8 cellular contexts compared by ENCODE assay signal in the genomic region with DNA sequence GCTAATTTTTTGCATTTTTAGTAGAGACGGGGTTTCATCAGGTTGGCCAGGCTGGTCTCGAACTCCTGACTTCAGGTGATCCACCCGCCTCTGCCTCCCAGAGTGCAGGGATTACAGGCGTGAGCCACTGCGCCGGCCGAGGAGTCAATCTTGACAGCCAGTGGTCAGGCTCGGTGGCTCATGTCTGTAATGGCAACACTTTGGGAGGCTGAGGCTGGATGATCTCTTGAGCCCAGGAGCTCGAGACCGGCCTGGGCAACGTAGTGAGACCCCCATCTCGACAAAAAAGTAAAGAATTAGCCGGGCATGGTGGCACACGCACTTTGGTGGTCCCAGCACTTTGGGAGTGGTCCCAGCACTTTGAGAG. TPM values are rescaled to one million over a fixed set of nuclear protein-coding genes. Genes with fewer than 3 reads are reported as not detected.
DNase-seq lines count a peak whose midpoint lies in the region; ATAC-seq and TF ChIP-seq lines count a peak whose summit lies in the region.

No MANE protein-coding gene starts in this region.

- H3K9me3 Mint-ChIP-seq in CD8-positive, alpha-beta T cell = no peaks in the 10 kb centered on the region
- no peaks in the 10 kb centered on the region for H3K9me3 Mint-ChIP-seq in endothelial cell (ENCODE audit: unreplicated experiment)

- intact Hi-C loops in CD8-positive, alpha-beta T cell (cut with DNase I, micrococcal nuclease) = loop anchor here (1.0 to 5.0 kb wide), 2 partner anchors 18 to 126 kb away; partner anchors contain the start of gene SOCS3 (in 2 of the 2)

- H2AFZ ChIP-seq in neuronal stem cell (ENCODE audit: low read length) = peak overlapping the region; percentile 84

- H3K4me3 Mint-ChIP-seq in CD8-positive, alpha-beta T cell = peak overlapping the region; percentile 95
- H3K4me3 Mint-ChIP-seq in endothelial cell (ENCODE audit: unreplicated experiment) = no peak overlapping the region

- no peak overlapping the region for H3K14ac ChIP-seq in neuronal stem cell (ENCODE audit: low read length)

- no peaks in the 10 kb centered on the region for H3K27me3 Mint-ChIP-seq in CD8-positive, alpha-beta T cell (ENCODE audit: low read depth)
- peaks cover 3% of the 10 kb centered on the region for H3K27me3 Mint-ChIP-seq in endothelial cell (ENCODE audit: unreplicated experiment)

- H3K18ac ChIP-seq in neuronal stem cell (ENCODE audit: low read length) = peak overlapping the region; percentile 95

- peak overlapping the region; percentile 64 for H3K27ac ChIP-seq in CD8-positive, alpha-beta T cell (ENCODE audit: low read depth, low read length)
- H3K27ac ChIP-seq in Peyer's patch (peak overlapping the region; percentile 80 to 94 (median 90)), neuronal stem cell (replicated peaks; ENCODE audit: low read length) (peak overlapping the region; percentile 24)

- CTCF ChIA-PET in CD8-positive, alpha-beta T cell (lab: Charles Lee) = interaction anchor here (1.0 to 2.0 kb wide), 5 partner anchors 9 to 127 kb away, joined by 3 to 7 read pairs (median 5); no protein-coding TSS in a partner anchor

- H2AK5ac ChIP-seq in neuronal stem cell (ENCODE audit: low read depth, low read length) = peak overlapping the region; percentile 91

- H3K36me3 ChIP-seq in CD8-positive, alpha-beta T cell (ENCODE audit: insufficient read depth, low read length) = no peaks in the 10 kb centered on the region
- H3K36me3 ChIP-seq in Peyer's patch = no peaks in the 10 kb centered on the region
- peaks cover 0 to 28% of the 10 kb centered on the region in 2 donors for H3K36me3 ChIP-seq in neuronal stem cell (replicated peaks in 1 of 2; ENCODE audit: control insufficient read depth in 2 of 2, insufficient read depth in 2 of 2, low read length in 2 of 2)

- H3K79me1 ChIP-seq in neuronal stem cell (ENCODE audit: low read depth, low read length) = peaks cover 14% of the 10 kb centered on the region

- H3K23ac ChIP-seq in neuronal stem cell (ENCODE audit: low read depth, low read length, poor library complexity) = peak overlapping the region; percentile 50

- peak overlapping the region; percentile 77 for H2BK5ac ChIP-seq in neuronal stem cell (ENCODE audit: low read length)

- peak overlapping the region; percentile 91 for H3K4me3 ChIP-seq in CD8-positive, alpha-beta T cell (ENCODE audit: low read depth, low read length)
- H3K4me3 ChIP-seq in Peyer's patch (peak overlapping the region; percentile 79 to 98 (median 95)), neuronal stem cell (ENCODE audit: low read length in 2 of 2) (no peak overlapping the region)

- peaks cover 36% of the 10 kb centered on the region for H3K4me1 Mint-ChIP-seq in CD8-positive, alpha-beta T cell (ENCODE audit: low read depth)
- peaks cover 69% of the 10 kb centered on the region for H3K4me1 Mint-ChIP-seq in endothelial cell (ENCODE audit: unreplicated experiment)

- WGBS in neuronal stem cell (ENCODE audit: extremely low coverage in 2 of 2, insufficient read length in 2 of 2, insufficient replicate concordance in 1 of 2), 2 donors = no CpG with 5 or more reads among the region's 14 CpGs

- no peak for ATAC-seq in CD8-positive, alpha-beta T cell
- ATAC-seq in HG03460 (IDR thresholded peaks at IDR 0.05; ENCODE audit: unreplicated experiment) = no peak
- ATAC-seq in HG03025 (IDR thresholded peaks at IDR 0.05; ENCODE audit: low FRiP score, unreplicated experiment) = no peak

- H3K27me3 ChIP-seq in CD8-positive, alpha-beta T cell (ENCODE audit: insufficient read depth, low read length) = no peaks in the 10 kb centered on the region
- no peaks in the 10 kb centered on the region for H3K27me3 ChIP-seq in Peyer's patch
- no peaks in the 10 kb centered on the region for H3K27me3 ChIP-seq in neuronal stem cell (ENCODE audit: control insufficient read depth in 3 of 3, insufficient read depth in 3 of 3, low read depth in 1 of 3, low read length in 3 of 3)

- no peak for DNase-seq in CD8-positive, alpha-beta T cell
- DNase-seq in Peyer's patch (no peak), endothelial cell (ENCODE audit: low spot score) (no peak), neuronal stem cell (ENCODE audit: low spot score) (no peak), COLO668 (lab: John Stamatoyannopoulos, UW; ENCODE audit: unreplicated experiment) (no peak), NCI-H510A (lab: John Stamatoyannopoulos, UW) (no peak)

- H3K36me3 Mint-ChIP-seq in CD8-positive, alpha-beta T cell = peaks cover 17% of the 10 kb centered on the region
- H3K36me3 Mint-ChIP-seq in endothelial cell (ENCODE audit: low read depth, unreplicated experiment) = peaks cover 19% of the 10 kb centered on the region

- H4K8ac ChIP-seq in neuronal stem cell (ENCODE audit: low read depth, low read length) = peak overlapping the region; percentile 89

- TF ChIP-seq CTCF in CD8-positive, alpha-beta T cell (IDR thresholded peaks at IDR 0.05) = no peak
- TF ChIP-seq CTCF in Peyer's patch (IDR thresholded peaks at IDR 0.05) (no peak), endothelial cell (IDR thresholded peaks at IDR 0.05; ENCODE audit: unreplicated experiment) (no peak)

- peak overlapping the region; percentile 56 for H4K91ac ChIP-seq in neuronal stem cell (ENCODE audit: low read depth, low read length, poor library complexity)

- no peak for TF ChIP-seq POLR2A in Peyer's patch (IDR thresholded peaks at IDR 0.05)

- H3K4ac ChIP-seq in neuronal stem cell (ENCODE audit: low read length) = peak overlapping the region; percentile 38

- no peak overlapping the region for H3K9ac ChIP-seq in neuronal stem cell (ENCODE audit: low read depth, low read length, poor library complexity)

- peak overlapping the region; percentile 52 for H2BK12ac ChIP-seq in neuronal stem cell (ENCODE audit: low read length)

- H2BK120ac ChIP-seq in neuronal stem cell (ENCODE audit: low read depth, low read length) = peak overlapping the region; percentile 68

- H2BK15ac ChIP-seq in neuronal stem cell (ENCODE audit: low read length) = peak overlapping the region; percentile 91

- H3K4me2 ChIP-seq in neuronal stem cell (ENCODE audit: insufficient read depth, low read length, poor library complexity, severe bottlenecking) = no peak overlapping the region

- H3K27ac Mint-ChIP-seq in CD8-positive, alpha-beta T cell = peak overlapping the region; percentile 73
- H3K27ac Mint-ChIP-seq in endothelial cell (ENCODE audit: unreplicated experiment) = peak overlapping the region; percentile 42

- H3K4me1 ChIP-seq in CD8-positive, alpha-beta T cell (ENCODE audit: insufficient read depth, low read length) = peaks cover 44% of the 10 kb centered on the region
- peaks cover 8 to 41% (median 15%) of the 10 kb centered on the region in 4 donors for H3K4me1 ChIP-seq in Peyer's patch
- H3K4me1 ChIP-seq in neuronal stem cell (ENCODE audit: control insufficient read depth in 2 of 2, insufficient read depth in 1 of 2, low read depth in 1 of 2, low read length in 2 of 2) = peaks cover 29 to 42% of the 10 kb centered on the region in 2 donors

- POLR2A ChIA-PET in CD8-positive, alpha-beta T cell (lab: Charles Lee) = interaction anchor here (0.9 to 2.0 kb wide), 8 partner anchors 8 to 122 kb away, joined by 3 to 5 read pairs (median 4); no protein-coding TSS in a partner anchor

- no peaks in the 10 kb centered on the region for H3K9me3 ChIP-seq in CD8-positive, alpha-beta T cell (ENCODE audit: low read length)
- H3K9me3 ChIP-seq in Peyer's patch = no peaks in the 10 kb centered on the region
- H3K9me3 ChIP-seq in neuronal stem cell (replicated peaks in 1 of 2; ENCODE audit: control insufficient read depth in 2 of 2, insufficient read depth in 1 of 2, low read depth in 1 of 2, low read length in 2 of 2) = no peaks in the 10 kb centered on the region

RNA-seq across cellular contexts. Expression of gene PGS1, which starts 0.6 kb away (rescaled TPM):
- 10 to 100 TPM; 34.6 to 36.3 TPM for total RNA-seq in CD8-positive, alpha-beta T cell
- total RNA-seq in Peyer's patch (100 to 1,000 TPM in 3 of 4 donors, 10 to 100 TPM in 1; 32.4 to 149 (median 116) TPM), endothelial cell (ENCODE audit: unreplicated experiment) (85.5 TPM)
- 28.6 TPM for polyA plus RNA-seq in neuronal stem cell (2013, experiment 1 of 2)
- polyA plus RNA-seq in neuronal stem cell (2013, experiment 2 of 2) = 27.5 TPM

RNA-seq across cellular contexts. Expression of gene SOCS3, which starts 18.0 kb away (rescaled TPM):
- 100 to 1,000 TPM; 279 to 283 TPM for total RNA-seq in CD8-positive, alpha-beta T cell
- total RNA-seq in Peyer's patch (100 to 1,000 TPM in 1 of 4 donors, 10 to 100 TPM in 2, 1 to 10 TPM in 1; 3.2 to 125 (median 20.8) TPM), endothelial cell (ENCODE audit: unreplicated experiment) (30.2 TPM)
- polyA plus RNA-seq in neuronal stem cell (2013, experiment 1 of 2) = 17.8 TPM
- 18.2 TPM for polyA plus RNA-seq in neuronal stem cell (2013, experiment 2 of 2)

Comparison
In these comparisons a context has a peak if more than half of its experiments do, and no peak if none do; other contexts are left out.
1. H3K27ac ChIP-seq: peak in every context shown above with its lines; median percentile 90 in Peyer's patch; 64 in CD8-positive, alpha-beta T cell; 24 in neuronal stem cell.
2. H3K4me3 ChIP-seq: peak in CD8-positive, alpha-beta T cell (single experiment) and Peyer's patch (4 of 4); none in neuronal stem cell (0 of 2).